1 cellular context compared by ENCODE assay signal in the genomic region with DNA sequence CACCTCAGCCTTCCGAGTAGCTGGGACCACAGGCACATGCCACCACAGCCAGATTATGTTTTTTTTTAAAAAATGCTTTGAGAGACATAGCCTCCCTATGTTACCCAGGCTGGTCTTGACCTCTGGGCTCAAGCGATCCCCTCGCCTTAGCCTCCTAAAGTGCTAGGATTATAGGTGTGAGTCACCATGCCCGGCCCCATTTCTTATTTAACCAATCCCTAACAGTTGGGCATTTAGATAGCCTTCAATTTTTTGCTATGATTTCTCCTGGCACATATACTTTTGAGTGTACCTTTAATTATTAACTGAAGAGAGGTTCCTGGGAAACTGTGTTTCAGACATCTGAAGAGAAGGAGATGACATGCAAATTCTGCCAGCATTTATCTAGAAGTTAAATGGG.
TF ChIP-seq lines count a peak whose summit lies in the region.

No MANE protein-coding gene starts in this region.

TF ChIP-seq in GM23338, 12 proteins besides CTCF, POLR2A, EP300 and RAD21 (continued from another document):
- TF ChIP-seq EZH2phosphoT487 (IDR thresholded peaks at IDR 0.05; ENCODE audit: unreplicated experiment) (no peak), POLR2AphosphoS5 (IDR thresholded peaks at IDR 0.05; ENCODE audit: low read depth) (no peak), EZH2 (IDR thresholded peaks at IDR 0.05; ENCODE audit: low read depth, unreplicated experiment) (no peak), NANOG (IDR thresholded peaks at IDR 0.05; ENCODE audit: borderline replicate concordance) (no peak), ZNF114 (CRISPR knock-in tag; IDR thresholded peaks at IDR 0.05) (no peak), CREB1 (CRISPR knock-in tag; IDR thresholded peaks at IDR 0.05; ENCODE audit: low read depth) (no peak)
- TF ChIP-seq, protein P1, sequence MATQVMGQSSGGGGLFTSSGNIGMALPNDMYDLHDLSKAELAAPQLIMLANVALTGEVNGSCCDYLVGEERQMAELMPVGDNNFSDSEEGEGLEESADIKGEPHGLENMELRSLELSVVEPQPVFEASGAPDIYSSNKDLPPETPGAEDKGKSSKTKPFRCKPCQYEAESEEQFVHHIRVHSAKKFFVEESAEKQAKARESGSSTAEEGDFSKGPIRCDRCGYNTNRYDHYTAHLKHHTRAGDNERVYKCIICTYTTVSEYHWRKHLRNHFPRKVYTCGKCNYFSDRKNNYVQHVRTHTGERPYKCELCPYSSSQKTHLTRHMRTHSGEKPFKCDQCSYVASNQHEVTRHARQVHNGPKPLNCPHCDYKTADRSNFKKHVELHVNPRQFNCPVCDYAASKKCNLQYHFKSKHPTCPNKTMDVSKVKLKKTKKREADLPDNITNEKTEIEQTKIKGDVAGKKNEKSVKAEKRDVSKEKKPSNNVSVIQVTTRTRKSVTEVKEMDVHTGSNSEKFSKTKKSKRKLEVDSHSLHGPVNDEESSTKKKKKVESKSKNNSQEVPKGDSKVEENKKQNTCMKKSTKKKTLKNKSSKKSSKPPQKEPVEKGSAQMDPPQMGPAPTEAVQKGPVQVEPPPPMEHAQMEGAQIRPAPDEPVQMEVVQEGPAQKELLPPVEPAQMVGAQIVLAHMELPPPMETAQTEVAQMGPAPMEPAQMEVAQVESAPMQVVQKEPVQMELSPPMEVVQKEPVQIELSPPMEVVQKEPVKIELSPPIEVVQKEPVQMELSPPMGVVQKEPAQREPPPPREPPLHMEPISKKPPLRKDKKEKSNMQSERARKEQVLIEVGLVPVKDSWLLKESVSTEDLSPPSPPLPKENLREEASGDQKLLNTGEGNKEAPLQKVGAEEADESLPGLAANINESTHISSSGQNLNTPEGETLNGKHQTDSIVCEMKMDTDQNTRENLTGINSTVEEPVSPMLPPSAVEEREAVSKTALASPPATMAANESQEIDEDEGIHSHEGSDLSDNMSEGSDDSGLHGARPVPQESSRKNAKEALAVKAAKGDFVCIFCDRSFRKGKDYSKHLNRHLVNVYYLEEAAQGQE (IDR thresholded peaks at IDR 0.05; ENCODE audit: unreplicated experiment), result no peak
